ENCODE assay signal across 8 cellular contexts in the genomic region with DNA sequence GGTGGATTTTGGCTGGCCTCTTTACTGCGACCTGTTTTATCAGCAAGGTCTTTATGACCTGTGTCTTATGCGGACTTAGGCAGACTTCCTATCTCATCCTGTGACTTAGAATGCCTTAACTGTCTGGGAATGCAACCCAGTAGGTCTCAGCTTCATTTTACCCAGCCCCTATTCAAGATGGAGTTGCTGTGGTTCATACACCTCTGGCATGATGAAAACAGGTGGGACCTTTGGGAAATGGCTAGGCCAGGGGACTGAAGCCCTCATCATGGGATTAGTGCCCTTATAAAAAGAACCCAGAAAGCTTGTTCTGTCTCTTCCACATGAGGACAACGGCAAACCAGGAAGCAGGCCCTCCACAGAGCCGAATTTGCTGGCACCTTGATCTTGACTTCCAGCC.
"Had no signal": no experiment of that assay in that cellular context is flagged by ENCODE, and none has a peak within 500 bp of the region (broad histone marks: within the 10 kb centered on the region; RNA-seq: fewer than 3 reads in every experiment).

No MANE protein-coding gene starts in this region.

- FAIRE-seq: G401.6, GM12878, GM12891, GM12892, GM18507, GM19239 had no signal

- ATAC-seq: GM12878 had no signal

- DNase-seq: GDM1, GF-D8 had no signal

- H3K4me3 ChIP-seq: GM12878 had no signal
